ENCODE assay signal across 8 cellular contexts in the genomic region with DNA sequence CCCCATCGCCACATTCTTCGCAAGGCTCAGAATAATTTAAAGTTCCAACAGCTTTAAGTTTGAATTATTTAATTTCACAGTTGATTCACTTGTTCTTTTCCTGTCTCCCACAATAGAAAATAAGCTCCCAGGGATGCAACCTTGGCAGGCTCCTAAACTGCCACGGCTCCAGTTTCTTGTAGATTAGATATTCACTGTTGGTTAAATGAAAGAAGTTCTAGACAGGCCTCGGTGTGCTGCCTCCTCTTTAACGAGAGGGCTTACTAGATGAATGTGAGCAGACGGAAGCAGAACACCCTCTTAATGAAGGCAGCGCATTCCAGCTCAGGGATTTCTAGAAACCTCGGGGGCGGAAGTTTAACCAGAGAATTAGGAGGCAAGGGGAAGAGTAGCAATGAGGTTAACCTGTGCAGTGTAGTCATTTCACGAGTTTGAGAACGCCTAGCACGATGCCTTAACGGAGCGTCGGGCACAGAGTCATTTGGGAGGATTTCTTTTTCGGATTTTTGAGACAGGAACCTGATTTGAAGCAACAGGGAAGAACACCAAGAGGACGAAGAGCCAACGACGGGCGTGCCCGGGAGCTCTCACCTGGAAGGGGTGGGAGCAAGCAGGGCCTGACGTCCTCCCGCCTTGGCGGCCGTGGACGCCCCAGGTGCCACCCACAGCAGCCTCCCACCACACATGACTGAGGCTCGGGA. TPM values are rescaled to one million over a fixed set of nuclear protein-coding genes. Genes with fewer than 3 reads are reported as not detected.
DNase-seq lines count a peak whose midpoint lies in the region; ATAC-seq and TF ChIP-seq lines count a peak whose summit lies in the region.

No MANE protein-coding gene starts in this region.

- WGBS in HUES64: 23% methylated on average over 27 of the region's 27 CpGs

- peaks cover 25% of the 10 kb centered on the region for H3K4me1 ChIP-seq in HUES64 (ENCODE audit: insufficient read depth, low read length)
- H3K4me1 ChIP-seq in SJCRH30: peaks cover 16% of the 10 kb centered on the region

- H3K4me3 Mint-ChIP-seq in chondrocyte (ENCODE audit: unreplicated experiment): peak overlapping the region; percentile 84

- peaks cover 19% of the 10 kb centered on the region for H3K36me3 Mint-ChIP-seq in chondrocyte (ENCODE audit: low read depth)

- H3K4me3 ChIP-seq in HUES64 (ENCODE audit: low read length) (peak overlapping the region; percentile 86), SJCRH30 (peak overlapping the region; percentile 83), kidney epithelial cell (ENCODE audit: low read depth, low read length) (peak overlapping the region; percentile 86)

- H3K27me3 Mint-ChIP-seq in chondrocyte (ENCODE audit: low read depth): no peaks in the 10 kb centered on the region

- H3K27ac Mint-ChIP-seq in chondrocyte (ENCODE audit: unreplicated experiment): peak overlapping the region; percentile 97

- peaks cover 89% of the 10 kb centered on the region for H3K4me1 Mint-ChIP-seq in chondrocyte (ENCODE audit: low read depth)

- no peaks in the 10 kb centered on the region for H3K9me3 ChIP-seq in HUES64 (ENCODE audit: insufficient read depth, low read depth, low read length)
- H3K9me3 ChIP-seq in SJCRH30 (replicated peaks): no peaks in the 10 kb centered on the region

- no peaks in the 10 kb centered on the region for H3K9me3 Mint-ChIP-seq in chondrocyte (ENCODE audit: low read depth)

- H3K27me3 ChIP-seq in HUES64 (ENCODE audit: insufficient read depth, low read length) (no peaks in the 10 kb centered on the region), SJCRH30 (no peaks in the 10 kb centered on the region), kidney epithelial cell (ENCODE audit: control insufficient read depth, insufficient read depth, low read length) (no peaks in the 10 kb centered on the region)

- TF ChIP-seq CTCF in chondrocyte (IDR thresholded peaks at IDR 0.05): no peak
- TF ChIP-seq CTCF in kidney epithelial cell (IDR thresholded peaks at IDR 0.05; ENCODE audit: insufficient read depth, low read length, poor library complexity, severe bottlenecking): no peak

- peak; percentile 75 to 86 for DNase-seq in NCI-H2081 (lab: John Stamatoyannopoulos, UW)
- DNase-seq in NCI-H2081 treated with DMSO at 0.1 percent for 48 hours (lab: John Stamatoyannopoulos, UW): no peak
- DNase-seq in SJCRH30: peak; percentile 45 to 69
- no peak for DNase-seq in chondrocyte (ENCODE audit: low spot score)
- DNase-seq in kidney epithelial cell (ENCODE audit: low read depth): no peak
- DNase-seq in stimulated activated CD4-positive, alpha-beta T cell treated with anti-CD3 and anti-CD28 coated beads, Interleukin-4, amount 100 ng/mL, for 24 hours: peak; percentile 37

- peaks cover 22% of the 10 kb centered on the region for H3K36me3 ChIP-seq in HUES64 (ENCODE audit: insufficient read depth, low read length)
- H3K36me3 ChIP-seq in SJCRH30: peaks cover 23% of the 10 kb centered on the region
- H3K36me3 ChIP-seq in kidney epithelial cell (ENCODE audit: control insufficient read depth, insufficient read depth, low read length): peaks cover 1% of the 10 kb centered on the region

- ATAC-seq in GM21576 (IDR thresholded peaks at IDR 0.05; ENCODE audit: unreplicated experiment): peak; percentile 38

- peak overlapping the region; percentile 78 for H3K9ac ChIP-seq in HUES64 (ENCODE audit: low read depth, low read length)

- H3K27ac ChIP-seq in HUES64 (ENCODE audit: low read depth, low read length) (peak overlapping the region; percentile 70), SJCRH30 (peak overlapping the region; percentile 85)

RNA-seq across cellular contexts. Expression of a gene that starts 0.6 kb away (rescaled TPM):
- polyA plus RNA-seq in HUES64 (2013, experiment 1 of 2): 14.8 TPM
- 15.7 TPM for polyA plus RNA-seq in HUES64 (2013, experiment 2 of 2)
- 56.8 and 65.0 TPM in 2 replicates for total RNA-seq in SJCRH30 (2014; rRNA removed; shearing (Covaris generic))
- total RNA-seq in chondrocyte (36.4 to 59.1 TPM (median 37.7 TPM) in 3 replicates), kidney epithelial cell (20.8 and 25.4 TPM in 2 replicates)

Comparison
In these comparisons a context has a peak if more than half of its experiments do, and no peak if none do; other contexts are left out.
1. DNase-seq: peak in NCI-H2081 (2 of 2), SJCRH30 (2 of 2) and stimulated activated CD4-positive, alpha-beta T cell treated with anti-CD3 and anti-CD28 coated beads, Interleukin-4, amount 100 ng/mL, for 24 hours (single experiment); none in NCI-H2081 treated with DMSO at 0.1 percent for 48 hours (single experiment), chondrocyte (single experiment) and kidney epithelial cell (single experiment).
2. Peak in every context shown above with its lines, with median percentiles within 50 percentile points of each other: H3K4me3 ChIP-seq.